ENCODE assay signal across 1 cellular context in the genomic region with DNA sequence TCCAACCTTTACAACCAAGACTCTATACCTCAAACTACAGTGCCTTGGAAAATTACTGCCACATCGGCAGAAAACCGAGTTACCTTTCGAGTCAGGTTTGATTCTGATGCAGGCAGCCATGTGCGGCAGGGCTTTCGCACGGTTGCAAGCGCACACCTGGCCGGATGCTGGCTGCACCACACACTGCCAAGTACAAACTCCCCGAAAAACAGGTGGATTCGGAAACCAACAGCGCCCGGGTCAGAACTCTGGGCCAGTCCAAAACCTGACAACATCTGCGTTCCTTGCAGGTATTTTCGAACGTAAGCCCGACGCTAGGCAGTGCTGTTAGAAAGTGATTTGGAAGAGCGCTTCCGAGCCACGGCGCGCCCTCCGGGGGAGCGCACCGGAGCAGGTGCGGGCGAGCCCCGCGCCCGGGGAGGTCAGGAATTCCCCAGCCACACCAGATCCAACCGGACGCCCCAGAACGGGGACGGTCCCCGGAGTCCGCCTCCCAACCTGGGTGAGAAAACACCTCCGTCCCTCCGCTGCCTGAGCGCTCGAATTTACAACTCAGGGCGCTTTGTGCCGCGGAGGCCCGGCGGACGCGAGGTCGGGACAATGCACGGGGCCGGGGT.
TF ChIP-seq lines count a peak whose summit lies in the region.

No MANE protein-coding gene starts in this region.

TF ChIP-seq in GM12878, 131 proteins besides CTCF, POLR2A, EP300 and RAD21 (continued from another document and continues in another):
- TF ChIP-seq POU2F2 (IDR thresholded peaks at IDR 0.05; ENCODE audit: borderline replicate concordance, low read depth, low read length) (no peak), SRF (IDR thresholded peaks at IDR 0.05; ENCODE audit: low read depth in 2 of 2, low read length in 2 of 2) (no peak), ZZZ3 (IDR thresholded peaks at IDR 0.05; ENCODE audit: control insufficient read depth, insufficient read length, low read depth) (no peak), TCF12 (IDR thresholded peaks at IDR 0.05; ENCODE audit: low read depth, low read length) (peak; percentile 90), IRF4 (IDR thresholded peaks at IDR 0.05; ENCODE audit: low read depth, low read length) (no peak), KDM1A (IDR thresholded peaks at IDR 0.05; ENCODE audit: borderline replicate concordance) (no peak), NR2C2 (IDR thresholded peaks at IDR 0.05; ENCODE audit: borderline replicate concordance, control insufficient read depth, insufficient read length, low read depth) (no peak), IKZF1 (conservative IDR thresholded peaks at IDR 0.05) (peak; percentile 51), ETV6 (conservative IDR thresholded peaks at IDR 0.05 in 1 of 2, IDR thresholded peaks at IDR 0.05 in 1 of 2; ENCODE audit: borderline replicate concordance in 1 of 2, low read depth in 1 of 2) (no peak), DPF2 (IDR thresholded peaks at IDR 0.05) (peak; percentile 72), CHD4 (IDR thresholded peaks at IDR 0.05) (no peak), SIX5 (IDR thresholded peaks at IDR 0.05; ENCODE audit: low read depth, low read length, severe bottlenecking) (no peak), ATF7 (IDR thresholded peaks at IDR 0.05; ENCODE audit: low read depth) (no peak), EED (IDR thresholded peaks at IDR 0.05; ENCODE audit: low read depth) (peak; percentile 48; the same call in 1 of the 2 replicates), TARDBP (IDR thresholded peaks at IDR 0.05; ENCODE audit: borderline replicate concordance) (no peak), TCF7 (IDR thresholded peaks at IDR 0.05; ENCODE audit: borderline replicate concordance) (no peak), ZNF622 (IDR thresholded peaks at IDR 0.05) (no peak), SMAD5 (IDR thresholded peaks at IDR 0.05; ENCODE audit: low read depth) (no peak), GABPA (IDR thresholded peaks at IDR 0.05; ENCODE audit: low read depth) (no peak), KAT2A (conservative IDR thresholded peaks at IDR 0.05; ENCODE audit: control insufficient read depth, low read depth, low read length) (no peak), HDGF (IDR thresholded peaks at IDR 0.05) (no peak), TCF3 (IDR thresholded peaks at IDR 0.05; ENCODE audit: borderline replicate concordance, insufficient read depth, low read depth, low read length) (peak; percentile 90), SIN3A (IDR thresholded peaks at IDR 0.05; ENCODE audit: low read depth, low read length) (peak; percentile 50), PAX5 (IDR thresholded peaks at IDR 0.05; ENCODE audit: borderline replicate concordance, low read depth, low read length) (0 out of 2 replicates have a peak, but pooled peaks have one; percentile 38), RB1 (IDR thresholded peaks at IDR 0.05; ENCODE audit: borderline replicate concordance) (no peak), STAT1 (conservative IDR thresholded peaks at IDR 0.05) (no peak), PML (IDR thresholded peaks at IDR 0.05; ENCODE audit: low read length) (no peak), RUNX3 (IDR thresholded peaks at IDR 0.05; ENCODE audit: low read length) (no peak), HDAC2 (IDR thresholded peaks at IDR 0.05) (no peak), CBX3 (IDR thresholded peaks at IDR 0.05; ENCODE audit: borderline replicate concordance, low read depth) (no peak), LARP7 (IDR thresholded peaks at IDR 0.05) (peak; percentile 69; the same call in 1 of the 2 replicates), WRNIP1 (IDR thresholded peaks at IDR 0.05; ENCODE audit: borderline replicate concordance, low read depth, low read length) (no peak), MEF2A (IDR thresholded peaks at IDR 0.05; ENCODE audit: insufficient read depth, low read depth, low read length) (no peak), IKZF2 (IDR thresholded peaks at IDR 0.05) (0 out of 4 replicates have a peak, but pooled peaks of 1 of the 2 experiments have one; percentile 18), CHD1 (IDR thresholded peaks at IDR 0.05; ENCODE audit: low read depth, low read length) (no peak), YY1 (IDR thresholded peaks at IDR 0.05; ENCODE audit: low read depth, low read length) (0 out of 2 replicates have a peak, but pooled peaks have one; percentile 34), JUNB (IDR thresholded peaks at IDR 0.05) (no peak), NR2C1 (IDR thresholded peaks at IDR 0.05) (no peak), BCL11A (IDR thresholded peaks at IDR 0.05; ENCODE audit: low read depth, low read length) (no peak), NFXL1 (IDR thresholded peaks at IDR 0.05; ENCODE audit: borderline replicate concordance) (no peak), SP1 (IDR thresholded peaks at IDR 0.05; ENCODE audit: low read depth, low read length) (no peak), MXI1 (IDR thresholded peaks at IDR 0.05; ENCODE audit: low read depth, low read length) (peak; percentile 58), RAD51 (IDR thresholded peaks at IDR 0.05) (no peak)
- TF ChIP-seq, protein P1, sequence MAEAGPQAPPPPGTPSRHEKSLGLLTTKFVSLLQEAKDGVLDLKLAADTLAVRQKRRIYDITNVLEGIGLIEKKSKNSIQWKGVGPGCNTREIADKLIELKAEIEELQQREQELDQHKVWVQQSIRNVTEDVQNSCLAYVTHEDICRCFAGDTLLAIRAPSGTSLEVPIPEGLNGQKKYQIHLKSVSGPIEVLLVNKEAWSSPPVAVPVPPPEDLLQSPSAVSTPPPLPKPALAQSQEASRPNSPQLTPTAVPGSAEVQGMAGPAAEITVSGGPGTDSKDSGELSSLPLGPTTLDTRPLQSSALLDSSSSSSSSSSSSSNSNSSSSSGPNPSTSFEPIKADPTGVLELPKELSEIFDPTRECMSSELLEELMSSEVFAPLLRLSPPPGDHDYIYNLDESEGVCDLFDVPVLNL (IDR thresholded peaks at IDR 0.05; ENCODE audit: low read depth, low read length) = no peak
- TF ChIP-seq, protein P2, sequence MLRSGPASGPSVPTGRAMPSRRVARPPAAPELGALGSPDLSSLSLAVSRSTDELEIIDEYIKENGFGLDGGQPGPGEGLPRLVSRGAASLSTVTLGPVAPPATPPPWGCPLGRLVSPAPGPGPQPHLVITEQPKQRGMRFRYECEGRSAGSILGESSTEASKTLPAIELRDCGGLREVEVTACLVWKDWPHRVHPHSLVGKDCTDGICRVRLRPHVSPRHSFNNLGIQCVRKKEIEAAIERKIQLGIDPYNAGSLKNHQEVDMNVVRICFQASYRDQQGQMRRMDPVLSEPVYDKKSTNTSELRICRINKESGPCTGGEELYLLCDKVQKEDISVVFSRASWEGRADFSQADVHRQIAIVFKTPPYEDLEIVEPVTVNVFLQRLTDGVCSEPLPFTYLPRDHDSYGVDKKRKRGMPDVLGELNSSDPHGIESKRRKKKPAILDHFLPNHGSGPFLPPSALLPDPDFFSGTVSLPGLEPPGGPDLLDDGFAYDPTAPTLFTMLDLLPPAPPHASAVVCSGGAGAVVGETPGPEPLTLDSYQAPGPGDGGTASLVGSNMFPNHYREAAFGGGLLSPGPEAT (IDR thresholded peaks at IDR 0.05; ENCODE audit: low read depth) = peak; percentile 32; the same call in 1 of the 2 replicates
- TF ChIP-seq, protein P3, sequence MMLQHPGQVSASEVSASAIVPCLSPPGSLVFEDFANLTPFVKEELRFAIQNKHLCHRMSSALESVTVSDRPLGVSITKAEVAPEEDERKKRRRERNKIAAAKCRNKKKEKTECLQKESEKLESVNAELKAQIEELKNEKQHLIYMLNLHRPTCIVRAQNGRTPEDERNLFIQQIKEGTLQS (IDR thresholded peaks at IDR 0.05; ENCODE audit: borderline replicate concordance, extremely low read depth, low read depth, low read length) = no peak
- TF ChIP-seq, protein P4, sequence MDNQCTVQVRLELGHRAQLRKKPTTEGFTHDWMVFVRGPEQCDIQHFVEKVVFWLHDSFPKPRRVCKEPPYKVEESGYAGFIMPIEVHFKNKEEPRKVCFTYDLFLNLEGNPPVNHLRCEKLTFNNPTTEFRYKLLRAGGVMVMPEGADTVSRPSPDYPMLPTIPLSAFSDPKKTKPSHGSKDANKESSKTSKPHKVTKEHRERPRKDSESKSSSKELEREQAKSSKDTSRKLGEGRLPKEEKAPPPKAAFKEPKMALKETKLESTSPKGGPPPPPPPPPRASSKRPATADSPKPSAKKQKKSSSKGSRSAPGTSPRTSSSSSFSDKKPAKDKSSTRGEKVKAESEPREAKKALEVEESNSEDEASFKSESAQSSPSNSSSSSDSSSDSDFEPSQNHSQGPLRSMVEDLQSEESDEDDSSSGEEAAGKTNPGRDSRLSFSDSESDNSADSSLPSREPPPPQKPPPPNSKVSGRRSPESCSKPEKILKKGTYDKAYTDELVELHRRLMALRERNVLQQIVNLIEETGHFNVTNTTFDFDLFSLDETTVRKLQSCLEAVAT (IDR thresholded peaks at IDR 0.05) = peak; percentile 60
- TF ChIP-seq, protein P5, sequence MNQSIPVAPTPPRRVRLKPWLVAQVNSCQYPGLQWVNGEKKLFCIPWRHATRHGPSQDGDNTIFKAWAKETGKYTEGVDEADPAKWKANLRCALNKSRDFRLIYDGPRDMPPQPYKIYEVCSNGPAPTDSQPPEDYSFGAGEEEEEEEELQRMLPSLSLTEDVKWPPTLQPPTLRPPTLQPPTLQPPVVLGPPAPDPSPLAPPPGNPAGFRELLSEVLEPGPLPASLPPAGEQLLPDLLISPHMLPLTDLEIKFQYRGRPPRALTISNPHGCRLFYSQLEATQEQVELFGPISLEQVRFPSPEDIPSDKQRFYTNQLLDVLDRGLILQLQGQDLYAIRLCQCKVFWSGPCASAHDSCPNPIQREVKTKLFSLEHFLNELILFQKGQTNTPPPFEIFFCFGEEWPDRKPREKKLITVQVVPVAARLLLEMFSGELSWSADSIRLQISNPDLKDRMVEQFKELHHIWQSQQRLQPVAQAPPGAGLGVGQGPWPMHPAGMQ (IDR thresholded peaks at IDR 0.05; ENCODE audit: borderline replicate concordance) = no peak
- TF ChIP-seq, protein P6, sequence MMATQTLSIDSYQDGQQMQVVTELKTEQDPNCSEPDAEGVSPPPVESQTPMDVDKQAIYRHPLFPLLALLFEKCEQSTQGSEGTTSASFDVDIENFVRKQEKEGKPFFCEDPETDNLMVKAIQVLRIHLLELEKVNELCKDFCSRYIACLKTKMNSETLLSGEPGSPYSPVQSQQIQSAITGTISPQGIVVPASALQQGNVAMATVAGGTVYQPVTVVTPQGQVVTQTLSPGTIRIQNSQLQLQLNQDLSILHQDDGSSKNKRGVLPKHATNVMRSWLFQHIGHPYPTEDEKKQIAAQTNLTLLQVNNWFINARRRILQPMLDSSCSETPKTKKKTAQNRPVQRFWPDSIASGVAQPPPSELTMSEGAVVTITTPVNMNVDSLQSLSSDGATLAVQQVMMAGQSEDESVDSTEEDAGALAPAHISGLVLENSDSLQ (IDR thresholded peaks at IDR 0.05) = no peak
- TF ChIP-seq, protein P7, sequence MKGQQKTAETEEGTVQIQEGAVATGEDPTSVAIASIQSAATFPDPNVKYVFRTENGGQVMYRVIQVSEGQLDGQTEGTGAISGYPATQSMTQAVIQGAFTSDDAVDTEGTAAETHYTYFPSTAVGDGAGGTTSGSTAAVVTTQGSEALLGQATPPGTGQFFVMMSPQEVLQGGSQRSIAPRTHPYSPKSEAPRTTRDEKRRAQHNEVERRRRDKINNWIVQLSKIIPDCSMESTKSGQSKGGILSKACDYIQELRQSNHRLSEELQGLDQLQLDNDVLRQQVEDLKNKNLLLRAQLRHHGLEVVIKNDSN (IDR thresholded peaks at IDR 0.05; ENCODE audit: borderline replicate concordance, extremely low read length, insufficient read depth, low read depth, low read length) = no peak
- TF ChIP-seq, protein P8, sequence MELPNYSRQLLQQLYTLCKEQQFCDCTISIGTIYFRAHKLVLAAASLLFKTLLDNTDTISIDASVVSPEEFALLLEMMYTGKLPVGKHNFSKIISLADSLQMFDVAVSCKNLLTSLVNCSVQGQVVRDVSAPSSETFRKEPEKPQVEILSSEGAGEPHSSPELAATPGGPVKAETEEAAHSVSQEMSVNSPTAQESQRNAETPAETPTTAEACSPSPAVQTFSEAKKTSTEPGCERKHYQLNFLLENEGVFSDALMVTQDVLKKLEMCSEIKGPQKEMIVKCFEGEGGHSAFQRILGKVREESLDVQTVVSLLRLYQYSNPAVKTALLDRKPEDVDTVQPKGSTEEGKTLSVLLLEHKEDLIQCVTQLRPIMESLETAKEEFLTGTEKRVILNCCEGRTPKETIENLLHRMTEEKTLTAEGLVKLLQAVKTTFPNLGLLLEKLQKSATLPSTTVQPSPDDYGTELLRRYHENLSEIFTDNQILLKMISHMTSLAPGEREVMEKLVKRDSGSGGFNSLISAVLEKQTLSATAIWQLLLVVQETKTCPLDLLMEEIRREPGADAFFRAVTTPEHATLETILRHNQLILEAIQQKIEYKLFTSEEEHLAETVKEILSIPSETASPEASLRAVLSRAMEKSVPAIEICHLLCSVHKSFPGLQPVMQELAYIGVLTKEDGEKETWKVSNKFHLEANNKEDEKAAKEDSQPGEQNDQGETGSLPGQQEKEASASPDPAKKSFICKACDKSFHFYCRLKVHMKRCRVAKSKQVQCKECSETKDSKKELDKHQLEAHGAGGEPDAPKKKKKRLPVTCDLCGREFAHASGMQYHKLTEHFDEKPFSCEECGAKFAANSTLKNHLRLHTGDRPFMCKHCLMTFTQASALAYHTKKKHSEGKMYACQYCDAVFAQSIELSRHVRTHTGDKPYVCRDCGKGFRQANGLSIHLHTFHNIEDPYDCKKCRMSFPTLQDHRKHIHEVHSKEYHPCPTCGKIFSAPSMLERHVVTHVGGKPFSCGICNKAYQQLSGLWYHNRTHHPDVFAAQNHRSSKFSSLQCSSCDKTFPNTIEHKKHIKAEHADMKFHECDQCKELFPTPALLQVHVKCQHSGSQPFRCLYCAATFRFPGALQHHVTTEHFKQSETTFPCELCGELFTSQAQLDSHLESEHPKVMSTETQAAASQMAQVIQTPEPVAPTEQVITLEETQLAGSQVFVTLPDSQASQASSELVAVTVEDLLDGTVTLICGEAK (IDR thresholded peaks at IDR 0.05; ENCODE audit: borderline replicate concordance) = no peak
- TF ChIP-seq, protein P9, sequence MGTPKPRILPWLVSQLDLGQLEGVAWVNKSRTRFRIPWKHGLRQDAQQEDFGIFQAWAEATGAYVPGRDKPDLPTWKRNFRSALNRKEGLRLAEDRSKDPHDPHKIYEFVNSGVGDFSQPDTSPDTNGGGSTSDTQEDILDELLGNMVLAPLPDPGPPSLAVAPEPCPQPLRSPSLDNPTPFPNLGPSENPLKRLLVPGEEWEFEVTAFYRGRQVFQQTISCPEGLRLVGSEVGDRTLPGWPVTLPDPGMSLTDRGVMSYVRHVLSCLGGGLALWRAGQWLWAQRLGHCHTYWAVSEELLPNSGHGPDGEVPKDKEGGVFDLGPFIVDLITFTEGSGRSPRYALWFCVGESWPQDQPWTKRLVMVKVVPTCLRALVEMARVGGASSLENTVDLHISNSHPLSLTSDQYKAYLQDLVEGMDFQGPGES (IDR thresholded peaks at IDR 0.05) = no peak
- TF ChIP-seq, protein P10, sequence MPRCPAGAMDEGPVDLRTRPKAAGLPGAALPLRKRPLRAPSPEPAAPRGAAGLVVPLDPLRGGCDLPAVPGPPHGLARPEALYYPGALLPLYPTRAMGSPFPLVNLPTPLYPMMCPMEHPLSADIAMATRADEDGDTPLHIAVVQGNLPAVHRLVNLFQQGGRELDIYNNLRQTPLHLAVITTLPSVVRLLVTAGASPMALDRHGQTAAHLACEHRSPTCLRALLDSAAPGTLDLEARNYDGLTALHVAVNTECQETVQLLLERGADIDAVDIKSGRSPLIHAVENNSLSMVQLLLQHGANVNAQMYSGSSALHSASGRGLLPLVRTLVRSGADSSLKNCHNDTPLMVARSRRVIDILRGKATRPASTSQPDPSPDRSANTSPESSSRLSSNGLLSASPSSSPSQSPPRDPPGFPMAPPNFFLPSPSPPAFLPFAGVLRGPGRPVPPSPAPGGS (IDR thresholded peaks at IDR 0.05; ENCODE audit: borderline replicate concordance, insufficient read depth, low read depth, low read length, poor library complexity, severe bottlenecking) = no peak
